Comparison of ENCODE assay signal across 25 cellular contexts in genomic region chr5:175642998-175643397, GRCh38. TPM values are rescaled to one million over a fixed set of nuclear protein-coding genes. Genes with fewer than 3 reads are reported as not detected.
DNase-seq lines count a peak whose midpoint lies in the region; ATAC-seq, FAIRE-seq and TF ChIP-seq lines count a peak whose summit lies in the region.
"Had no signal": no experiment of that assay in that cellular context is flagged by ENCODE, and none has a peak within 500 bp of the region (broad histone marks: within the 10 kb centered on the region; RNA-seq: fewer than 3 reads in every experiment).

No MANE protein-coding gene starts in this region.

- H3K4me1 ChIP-seq in H1 (replicated peaks in 1 of 4; ENCODE audit: control insufficient read depth in 3 of 4, insufficient read depth in 4 of 4, low read length in 3 of 4), result peaks cover 3 to 23% (median 12%) of the 10 kb centered on the region in 4 experiments

- no peak overlapping the region for H4K5ac ChIP-seq in H1 (ENCODE audit: insufficient read length, low read depth, low read length)

- no peak overlapping the region for H2AFZ ChIP-seq in H1 (ENCODE audit: low read length)
- H2AFZ ChIP-seq: GM23248 had no signal

- no peak for TF ChIP-seq POLR2A in H1 (IDR thresholded peaks at IDR 0.05; ENCODE audit: control extremely low read depth in 1 of 2, low read depth in 2 of 2, low read length in 2 of 2)

- peak overlapping the region; percentile 27; the same call in 1 of the 2 replicates for H2BK20ac ChIP-seq in H1 (ENCODE audit: low read length)

- H4K8ac ChIP-seq in H1 (ENCODE audit: extremely low read depth, insufficient read depth, low read length), result no peak overlapping the region

- TF ChIP-seq EP300 in H1 (IDR thresholded peaks at IDR 0.05; ENCODE audit: borderline replicate concordance in 1 of 2, low read depth in 2 of 2, low read length in 2 of 2), result no peak

- no peak overlapping the region for H3K14ac ChIP-seq in H1 (ENCODE audit: insufficient read length)

- H3K23ac ChIP-seq in H1 (ENCODE audit: insufficient read length), result no peak overlapping the region

- H4K20me1 ChIP-seq in H1 (replicated peaks in 1 of 2; ENCODE audit: control insufficient read depth in 1 of 2, insufficient read depth in 2 of 2, low read length in 2 of 2), result no peaks in the 10 kb centered on the region
- H4K20me1 ChIP-seq: BLaER1 had no signal

- peaks cover 9 to 10% of the 10 kb centered on the region in 2 experiments; a peak in 3 of 4 replicates for H3K9me3 ChIP-seq in H1 (ENCODE audit: insufficient read depth in 2 of 2, low read depth in 1 of 2, low read length in 1 of 2)

- no peak overlapping the region for H3K18ac ChIP-seq in H1 (ENCODE audit: extremely low read depth, low read length)

- DNase-seq in activated CD4-positive, alpha-beta T cell treated with anti-CD3 and anti-CD28 coated beads for 48 hours, result peak; percentile 30
- DNase-seq in activated CD4-positive, alpha-beta T cell treated with anti-CD3 and anti-CD28 coated beads, Interleukin-2, amount 10 ng/mL, durations not matched to agents 7 days and 5 days, result no peak
- no peak for DNase-seq in activated naive CD4-positive, alpha-beta T cell treated with anti-CD3 and anti-CD28 coated beads, Interleukin-2, amount 50 U/mL, for 72 hours (ENCODE audit: low spot score in 2 of 2)
- no peak for DNase-seq in activated naive CD4-positive, alpha-beta T cell (lab: John Stamatoyannopoulos, UW)
- DNase-seq in SK-MEL-5 (ENCODE audit: low read depth, low spot score) (peak; percentile 9), H1 (ENCODE audit: low read depth in 1 of 2, low spot score in 2 of 2) (no peak), NCI-H748 treated with DMSO at 0.1 percent for 48 hours (lab: John Stamatoyannopoulos, UW) (no peak)
- DNase-seq: CD4-positive, CD25-positive, alpha-beta regulatory T cell; DMS153; GM23248; H9; NCI-H1092 treated with DMSO at 0.1 percent for 48 hours; NCI-H1436; NCI-H187; NCI-H2081 treated with DMSO at 0.1 percent for 48 hours; NCI-H2171; NCI-H345; NCI-H510A treated with DMSO at 0.1 percent for 48 hours had no signal

- H3K56ac ChIP-seq in H1 (replicated peaks; ENCODE audit: insufficient read length, low read depth, low read length), result no peak overlapping the region

- POLR2A ChIA-PET in activated CD4-positive, alpha-beta T cell treated with anti-CD3 and anti-CD28 coated beads, Interleukin-2, amount 10 ng/mL, durations not matched to agents 7 days and 5 days (lab: Charles Lee), result no interaction called here
- POLR2A ChIA-PET in H1 (lab: Charles Lee; ENCODE audit: partially characterized antibody), result no interaction called here

- H3K79me2 ChIP-seq in H1 (ENCODE audit: control insufficient read depth in 1 of 2, insufficient read depth in 2 of 2, low read length in 2 of 2), result no peaks in the 10 kb centered on the region

- 93% methylated on average over 4 of the region's 4 CpGs; no CpG with 5 or more reads in 1 of the 2 experiments for WGBS in H1 (ENCODE audit: extremely low coverage in 1 of 2, insufficient coverage in 1 of 2, insufficient read length in 1 of 2, insufficient replicate concordance in 2 of 2, low coverage in 1 of 2, low lambda C conversion rate in 2 of 2, missing lambda C conversion rate in 1 of 2), 2 experiments

- no peak overlapping the region for H4K91ac ChIP-seq in H1 (replicated peaks; ENCODE audit: insufficient read length, low read length)

- no peaks in the 10 kb centered on the region for H3K23me2 ChIP-seq in H1 (ENCODE audit: low read depth, low read length)

- no peaks in the 10 kb centered on the region for H3K36me3 ChIP-seq in H1 (ENCODE audit: control insufficient read depth in 2 of 4, insufficient read depth in 4 of 4, low read length in 3 of 4)
- H3K36me3 ChIP-seq: BLaER1 had no signal

- in situ Hi-C loops in SK-MEL-5 (cut with HindIII; ENCODE audit: low pct_unique_long_range_greater_than_20kb, low sequenced_read_pairs), result no loop called here

- H3K27me3 Mint-ChIP-seq in activated CD4-positive, alpha-beta T cell treated with anti-CD3 and anti-CD28 coated beads, Interleukin-2, amount 10 ng/mL, durations not matched to agents 7 days and 5 days, result peaks cover 9% of the 10 kb centered on the region
- H3K27me3 Mint-ChIP-seq: CD4-positive, CD25-positive, alpha-beta regulatory T cell had no signal

- H2BK12ac ChIP-seq in H1 (ENCODE audit: low read depth, low read length), result peak overlapping the region; percentile 40; the same call in 1 of the 2 replicates

- H3K36me3 Mint-ChIP-seq in activated CD4-positive, alpha-beta T cell treated with anti-CD3 and anti-CD28 coated beads, Interleukin-2, amount 10 ng/mL, durations not matched to agents 7 days and 5 days (ENCODE audit: low read depth), result peaks cover 10% of the 10 kb centered on the region
- H3K36me3 Mint-ChIP-seq in activated naive CD4-positive, alpha-beta T cell treated with anti-CD3 and anti-CD28 coated beads, Interleukin-2, amount 50 U/mL, for 72 hours, result peaks cover 0 to 10% of the 10 kb centered on the region in 2 donors
- H3K36me3 Mint-ChIP-seq: CD4-positive, CD25-positive, alpha-beta regulatory T cell had no signal

- no peak overlapping the region for H2BK120ac ChIP-seq in H1 (replicated peaks; ENCODE audit: low read depth, low read length)

- peaks cover 19% of the 10 kb centered on the region for H3K4me1 Mint-ChIP-seq in activated CD4-positive, alpha-beta T cell treated with anti-CD3 and anti-CD28 coated beads, Interleukin-2, amount 10 ng/mL, durations not matched to agents 7 days and 5 days

- TF ChIP-seq CTCF in H1 (IDR thresholded peaks at IDR 0.05; ENCODE audit: control extremely low read depth in 1 of 3, insufficient read depth in 1 of 3, low read depth in 1 of 3, low read length in 3 of 3), result no peak

- no peak for TF ChIP-seq RAD21 in H1 (IDR thresholded peaks at IDR 0.05 in 1 of 2, conservative IDR thresholded peaks at IDR 0.05 in 1 of 2; ENCODE audit: low read depth in 2 of 2, low read length in 2 of 2)

- no peaks in the 10 kb centered on the region for H3K79me1 ChIP-seq in H1 (ENCODE audit: low read depth, low read length)

- peaks cover 15% of the 10 kb centered on the region for H3K9me3 Mint-ChIP-seq in activated CD4-positive, alpha-beta T cell treated with anti-CD3 and anti-CD28 coated beads, Interleukin-2, amount 10 ng/mL, durations not matched to agents 7 days and 5 days
- H3K9me3 Mint-ChIP-seq in activated naive CD4-positive, alpha-beta T cell treated with anti-CD3 and anti-CD28 coated beads, Interleukin-2, amount 50 U/mL, for 72 hours, result peaks cover 0 to 10% of the 10 kb centered on the region in 2 donors

- CTCF ChIA-PET in activated CD4-positive, alpha-beta T cell treated with anti-CD3 and anti-CD28 coated beads, Interleukin-2, amount 10 ng/mL, durations not matched to agents 7 days and 5 days (lab: Charles Lee), result no interaction called here
- CTCF ChIA-PET in H1 (lab: Charles Lee; ENCODE audit: partially characterized antibody), result no interaction called here

- FAIRE-seq in H1 (lab: Jason Lieb, UNC), result no peak
- FAIRE-seq: A204.1, GM18507, RCC 7860 had no signal

- H3K27ac Mint-ChIP-seq in activated CD4-positive, alpha-beta T cell treated with anti-CD3 and anti-CD28 coated beads, Interleukin-2, amount 10 ng/mL, durations not matched to agents 7 days and 5 days, result no peak overlapping the region
- no peak overlapping the region for H3K27ac Mint-ChIP-seq in activated naive CD4-positive, alpha-beta T cell treated with anti-CD3 and anti-CD28 coated beads, Interleukin-2, amount 50 U/mL, for 72 hours
- H3K27ac Mint-ChIP-seq: CD4-positive, CD25-positive, alpha-beta regulatory T cell had no signal

- H3K4me3 Mint-ChIP-seq in activated CD4-positive, alpha-beta T cell treated with anti-CD3 and anti-CD28 coated beads, Interleukin-2, amount 10 ng/mL, durations not matched to agents 7 days and 5 days, result no peak overlapping the region
- H3K4me3 Mint-ChIP-seq: CD4-positive, CD25-positive, alpha-beta regulatory T cell; H9 had no signal

- H3K4me2 ChIP-seq in H1 (ENCODE audit: insufficient read depth in 1 of 2, low read depth in 2 of 2, low read length in 2 of 2), result no peak overlapping the region
- H3K4me2 ChIP-seq: BLaER1 had no signal

- no peak overlapping the region for H3K9ac ChIP-seq in H1 (replicated peaks in 1 of 4; ENCODE audit: extremely low read depth in 1 of 4, low read depth in 3 of 4, low read length in 3 of 4)
- H3K9ac ChIP-seq: BLaER1, GM23248 had no signal

- H3K4ac ChIP-seq in H1 (replicated peaks; ENCODE audit: insufficient read length, low read depth, low read length), result no peak overlapping the region

- H3K4me3 ChIP-seq in H1 (ENCODE audit: extremely low read depth in 1 of 4, insufficient read depth in 2 of 4, low read depth in 3 of 4, low read length in 4 of 4), result no peak overlapping the region
- H3K4me3 ChIP-seq: BLaER1, GM23248 had no signal

- H2BK15ac ChIP-seq in H1 (ENCODE audit: low read length), result no peak overlapping the region; the same call in 1 of the 2 replicates

- ATAC-seq in activated naive CD4-positive, alpha-beta T cell treated with anti-CD3 and anti-CD28 coated beads, Interleukin-2, amount 50 U/mL, for 72 hours, result peak; percentile 24 to 90

- H2AK5ac ChIP-seq in H1 (ENCODE audit: low read depth, low read length), result no peak overlapping the region

- H3K27me3 ChIP-seq in H1 (replicated peaks in 1 of 4; ENCODE audit: control insufficient read depth in 3 of 4, extremely low read depth in 1 of 4, insufficient read depth in 3 of 4, low read length in 3 of 4), result no peaks in the 10 kb centered on the region; a peak in 1 of 7 replicates
- H3K27me3 ChIP-seq: BLaER1 had no signal

- no peak overlapping the region for H2BK5ac ChIP-seq in H1 (ENCODE audit: low read depth, low read length)

- no peak overlapping the region for H3K27ac ChIP-seq in H1 (ENCODE audit: low read depth, low read length)
- H3K27ac ChIP-seq: BLaER1, GM23248 had no signal

TF ChIP-seq in H1, 55 proteins besides CTCF, POLR2A, EP300 and RAD21 (continues in another document):
- no peak for TF ChIP-seq SP2 (IDR thresholded peaks at IDR 0.05; ENCODE audit: low read length)
- TF ChIP-seq YY1 (IDR thresholded peaks at IDR 0.05; ENCODE audit: low read depth, low read length), result no peak

RNA-seq across cellular contexts. Expression of gene HRH2, which starts 14.9 kb away (rescaled TPM):
- 10 to 100 TPM; 21.7 to 25.5 TPM for total RNA-seq in activated CD4-positive, alpha-beta T cell treated with anti-CD3 and anti-CD28 coated beads, Interleukin-2, amount 10 ng/mL, durations not matched to agents 7 days and 5 days
- total RNA-seq in activated naive CD4-positive, alpha-beta T cell treated with anti-CD3 and anti-CD28 coated beads, Interleukin-2, amount 50 U/mL, for 72 hours, result 10 to 100 TPM; 13.7 to 28.8 TPM
- total RNA-seq in SK-MEL-5 (2014; rRNA removed; shearing (Covaris generic)), result 0.55 and 0.90 TPM in 2 replicates
- polyA plus RNA-seq in SK-MEL-5 (2015; cell fraction: cytosol; rRNA removed), result 1.0 and 2.9 TPM in 2 replicates
- 0.04 and 0.15 TPM in 2 replicates for polyA plus RNA-seq in SK-MEL-5 (2015; cell fraction: nucleus; rRNA removed)
- total RNA-seq in H1 (2021; fragmentation: NEBNext Ultra II Directional; extraction: Animal tissue kit (Norgen Biotek cat#: 25700)), result 8.1 and 9.3 TPM in 2 replicates
- 7.8 and 10.2 TPM in 2 replicates for polyA plus RNA-seq in H1 (2011; rRNA removed)
- 4.0 TPM for polyA plus RNA-seq in H1 (2011; cell fraction: cytosol; rRNA removed)
- 10.3 TPM for polyA plus RNA-seq in H1 (2011; cell fraction: nucleus; rRNA removed)
- polyA plus RNA-seq in H1 (2012, experiment 1 of 2), result 6.5 to 7.4 TPM (median 7.2 TPM) in 4 replicates
- polyA plus RNA-seq in H1 (2012, experiment 2 of 2), result 5.5 TPM
- polyA plus RNA-seq in H1 (2013, experiment 1 of 2), result 9.8 TPM
- 9.8 TPM for polyA plus RNA-seq in H1 (2013, experiment 2 of 2)
- 16.1 and 21.8 TPM in 2 replicates for polyA minus RNA-seq in H1 (2011; rRNA and poly(A)+ RNA removed)
- polyA minus RNA-seq in H1 (2011; cell fraction: cytosol; rRNA and poly(A)+ RNA removed), result 5.1 TPM
- polyA minus RNA-seq in H1 (2011; cell fraction: nucleus; rRNA and poly(A)+ RNA removed), result 12.5 TPM
- total RNA-seq: G401, GM23248, HT-29 had no signal
- polyA plus RNA-seq: AG04450, GM23248 had no signal

Comparison
In these comparisons a context has a peak if more than half of its experiments do, and no peak if none do; other contexts are left out.
1. DNase-seq: peak in activated CD4-positive, alpha-beta T cell treated with anti-CD3 and anti-CD28 coated beads for 48 hours (single experiment) and SK-MEL-5 (single experiment); none in activated CD4-positive, alpha-beta T cell treated with anti-CD3 and anti-CD28 coated beads, Interleukin-2, amount 10 ng/mL, durations not matched to agents 7 days and 5 days (single experiment), activated naive CD4-positive, alpha-beta T cell treated with anti-CD3 and anti-CD28 coated beads, Interleukin-2, amount 50 U/mL, for 72 hours (0 of 2), activated naive CD4-positive, alpha-beta T cell (0 of 4), H1 (0 of 2) and NCI-H748 treated with DMSO at 0.1 percent for 48 hours (single experiment).